Comparison of ENCODE assay signal across 8 cellular contexts in the genomic region with DNA sequence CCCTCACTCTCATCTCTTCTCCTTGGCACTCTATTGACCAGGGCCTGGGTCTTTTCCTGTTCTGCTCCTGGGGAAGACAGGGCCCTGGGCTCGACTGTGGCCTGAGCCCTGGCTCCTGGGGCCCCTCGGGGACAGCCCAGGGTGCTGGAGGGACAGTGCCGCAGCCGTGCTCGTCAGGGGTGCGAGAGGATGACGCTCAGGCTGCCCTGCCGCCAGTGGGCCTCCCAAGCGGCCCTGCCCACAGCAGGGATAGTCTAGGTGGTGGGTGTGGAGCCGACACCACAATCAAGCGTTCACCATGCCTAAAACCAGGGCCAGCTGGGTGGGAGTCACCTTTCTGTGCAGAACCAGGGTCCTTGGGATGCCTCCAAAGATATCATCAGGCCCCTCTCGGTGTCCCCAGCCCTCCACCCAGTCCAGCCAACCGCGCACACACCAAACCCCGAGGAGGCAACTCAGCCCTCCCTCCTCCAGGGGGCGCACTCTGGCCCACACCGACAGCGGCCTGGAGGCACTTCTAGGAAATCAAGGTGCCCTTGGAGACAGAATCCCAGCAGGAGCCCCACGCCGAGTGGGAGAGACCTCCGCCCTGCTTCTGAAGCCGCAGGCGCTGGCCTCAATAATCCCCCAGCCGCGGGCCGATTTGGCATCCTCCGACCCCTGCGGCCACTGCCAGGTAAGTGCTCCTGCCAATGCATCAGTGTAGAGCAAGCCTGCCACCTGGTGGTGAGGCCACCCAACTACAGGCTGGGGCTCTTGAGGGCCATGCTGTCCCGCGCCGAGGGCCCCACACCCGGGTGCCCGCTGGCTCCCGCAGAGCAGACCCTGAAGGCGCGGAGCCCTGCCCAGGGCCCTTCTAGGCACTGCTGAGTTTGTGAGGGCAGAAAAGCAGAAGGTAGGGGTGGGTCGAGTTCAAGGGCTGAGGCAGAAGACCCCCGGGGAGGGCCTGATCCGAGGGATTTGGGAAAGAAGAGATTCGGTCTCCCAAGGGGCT.
DNase-seq lines count a peak whose midpoint lies in the region; ATAC-seq and TF ChIP-seq lines count a peak whose summit lies in the region.

No MANE protein-coding gene starts in this region.

- peaks cover 2% of the 10 kb centered on the region for H3K27me3 Mint-ChIP-seq in activated naive CD8-positive, alpha-beta T cell treated with anti-CD3 and anti-CD28 coated beads, Interleukin-2, amount 10 ng/mL, durations not matched to agents 7 days and 5 days

- DNase-seq in D341Med (ENCODE audit: low spot score) (peak; percentile 88), LHCN-M2 (ENCODE audit: low read depth) (peak; percentile 7), SKM-1 (lab: John Stamatoyannopoulos, UW; ENCODE audit: unreplicated experiment) (peak; percentile 29), heart right ventricle (peak; percentile 70 to 81), psoas muscle (peak; percentile 72 to 83), 8988T (no peak)
- peak; percentile 82 for DNase-seq in activated naive CD8-positive, alpha-beta T cell treated with anti-CD3 and anti-CD28 coated beads, Interleukin-2, amount 10 ng/mL, durations not matched to agents 7 days and 5 days

- no peaks in the 10 kb centered on the region for H3K36me3 Mint-ChIP-seq in activated naive CD8-positive, alpha-beta T cell treated with anti-CD3 and anti-CD28 coated beads, Interleukin-2, amount 10 ng/mL, durations not matched to agents 7 days and 5 days

- peak overlapping the region; percentile 14 for H3K4me3 Mint-ChIP-seq in activated naive CD8-positive, alpha-beta T cell treated with anti-CD3 and anti-CD28 coated beads, Interleukin-2, amount 10 ng/mL, durations not matched to agents 7 days and 5 days

- H3K9me3 Mint-ChIP-seq in activated naive CD8-positive, alpha-beta T cell treated with anti-CD3 and anti-CD28 coated beads, Interleukin-2, amount 10 ng/mL, durations not matched to agents 7 days and 5 days = no peaks in the 10 kb centered on the region

- H3K9me3 ChIP-seq in heart right ventricle = no peaks in the 10 kb centered on the region
- H3K9me3 ChIP-seq in psoas muscle = no peaks in the 10 kb centered on the region

- no peaks in the 10 kb centered on the region for H3K4me1 Mint-ChIP-seq in activated naive CD8-positive, alpha-beta T cell treated with anti-CD3 and anti-CD28 coated beads, Interleukin-2, amount 10 ng/mL, durations not matched to agents 7 days and 5 days

- ATAC-seq in GM21529 (IDR thresholded peaks at IDR 0.05; ENCODE audit: unreplicated experiment) = peak; percentile 82
- peak; percentile 85 for ATAC-seq in activated naive CD8-positive, alpha-beta T cell treated with anti-CD3 and anti-CD28 coated beads, Interleukin-2, amount 10 ng/mL, durations not matched to agents 7 days and 5 days (ENCODE audit: low read depth)
- ATAC-seq in heart right ventricle = peak in 7 of 8 donors; percentile 77 to 90 (median 80)
- ATAC-seq in psoas muscle = peak; percentile 70 to 90 (median 80)

- H3K27me3 ChIP-seq in heart right ventricle (peaks cover 0 to 23% (median 8%) of the 10 kb centered on the region in 7 donors), psoas muscle (ENCODE audit: insufficient read depth in 3 of 3, low read length in 2 of 3) (peaks cover 0 to 18% (median 2%) of the 10 kb centered on the region in 3 donors)

- peaks cover 0 to 10% (median 4%) of the 10 kb centered on the region in 9 donors for H3K4me1 ChIP-seq in heart right ventricle
- H3K4me1 ChIP-seq in psoas muscle = no peaks in the 10 kb centered on the region

- H3K4me3 ChIP-seq in heart right ventricle (peak overlapping the region in 8 of 10 donors; percentile 11 to 45 (median 28)), psoas muscle (peak overlapping the region; percentile 49)

- peak; percentile 93 to 99 (median 98) for TF ChIP-seq CTCF in heart right ventricle (IDR thresholded peaks at IDR 0.05)
- TF ChIP-seq CTCF in psoas muscle (IDR thresholded peaks at IDR 0.05) = peak; percentile 96

- H3K36me3 ChIP-seq in heart right ventricle (no peaks in the 10 kb centered on the region), psoas muscle (ENCODE audit: insufficient read depth in 1 of 2, low read depth in 1 of 2) (no peaks in the 10 kb centered on the region)

- 34 to 39% methylated on average over 40 of the region's 40 CpGs for WGBS in heart right ventricle, 2 donors
- 36 to 38% (median 37%) methylated on average over 40 of the region's 40 CpGs for WGBS in psoas muscle, 3 donors

- intact Hi-C loops in heart right ventricle (cut with DNase I) (loop anchor here in 9 of 10 donors (2.0 to 5.0 kb wide), 8 partner anchors 59 to 1504 kb away; no protein-coding TSS in a partner anchor), psoas muscle (cut with DNase I) (loop anchor here (2.0 to 10.0 kb wide), 3 partner anchors 282 to 952 kb away; no protein-coding TSS in a partner anchor)

- H3K27ac Mint-ChIP-seq in activated naive CD8-positive, alpha-beta T cell treated with anti-CD3 and anti-CD28 coated beads, Interleukin-2, amount 10 ng/mL, durations not matched to agents 7 days and 5 days = no peak overlapping the region

- H3K27ac ChIP-seq in heart right ventricle (no peak overlapping the region), psoas muscle (no peak overlapping the region)

- POLR2A ChIA-PET in activated naive CD8-positive, alpha-beta T cell treated with anti-CD3 and anti-CD28 coated beads, Interleukin-2, amount 10 ng/mL, durations not matched to agents 7 days and 5 days (lab: Charles Lee) = no interaction called here
